Comparison of ENCODE assay signal across 8 cellular contexts in genomic region chr5:170297589-170298462, GRCh38. TPM values are rescaled to one million over a fixed set of nuclear protein-coding genes. Genes with fewer than 3 reads are reported as not detected.
A peak's percentile ranks its signal among the peaks of the same experiment; 100 is the strongest.
DNase-seq lines count a peak whose midpoint lies in the region; ATAC-seq, FAIRE-seq and TF ChIP-seq lines count a peak whose summit lies in the region.

Gene LCP2, minus strand, starts transcription at chr5:170297777. Its CDS starts 166 bp downstream, at chr5:170297611.

- H3K4me3 ChIP-seq in small intestine (ENCODE audit: low read depth in 1 of 2, low read length in 2 of 2): peak within 1 kb of the TSS; percentile 47 to 57

- POLR2A ChIA-PET in HEK293T (lab: Yijun Ruan, JAX): no interaction called here

- 44 to 72% (median 52%) methylated on average over 10 of the region's 10 CpGs for WGBS in small intestine, 3 donors

- peaks cover 0 to 3% of the 10 kb centered on the region in 2 donors for H3K4me1 ChIP-seq in small intestine (ENCODE audit: control insufficient read depth in 2 of 2, insufficient read depth in 1 of 2, low read depth in 1 of 2, low read length in 1 of 2)

- FAIRE-seq in GM19239 (lab: Jason Lieb, UNC) (peak; percentile 90), small intestine (lab: Jason Lieb, UNC) (no peak), HTR-8/SVneo (lab: Jason Lieb, UNC) (no peak)

- no peaks in the 10 kb centered on the region for H3K9me3 Mint-ChIP-seq in T-helper 2 cell treated with Interferon-gamma antibody and Interleukin-4, amounts not matched to agents 5 μg/mL and 100 μg/mL, for 36 hours
- no peaks in the 10 kb centered on the region for H3K9me3 Mint-ChIP-seq in effector memory CD8-positive, alpha-beta T cell

- H3K4me3 Mint-ChIP-seq in T-helper 2 cell treated with Interferon-gamma antibody and Interleukin-4, amounts not matched to agents 5 μg/mL and 100 μg/mL, for 36 hours: peak within 1 kb of the TSS; percentile 100
- peak within 1 kb of the TSS; percentile 100 for H3K4me3 Mint-ChIP-seq in effector memory CD8-positive, alpha-beta T cell

- peak within 1 kb of the TSS; percentile 89 for H3K27ac Mint-ChIP-seq in T-helper 2 cell treated with Interferon-gamma antibody and Interleukin-4, amounts not matched to agents 5 μg/mL and 100 μg/mL, for 36 hours
- peak within 1 kb of the TSS; percentile 95 to 99 for H3K27ac Mint-ChIP-seq in effector memory CD8-positive, alpha-beta T cell

- H3K27me3 ChIP-seq in small intestine (ENCODE audit: control insufficient read depth in 2 of 2, insufficient read depth in 2 of 2, low read length in 2 of 2): no peaks in the 10 kb centered on the region

- H3K36me3 Mint-ChIP-seq in T-helper 2 cell treated with Interferon-gamma antibody and Interleukin-4, amounts not matched to agents 5 μg/mL and 100 μg/mL, for 36 hours (ENCODE audit: low read depth): peaks cover 48% of the 10 kb centered on the region
- H3K36me3 Mint-ChIP-seq in effector memory CD8-positive, alpha-beta T cell (ENCODE audit: insufficient read depth): peaks cover 40% of the 10 kb centered on the region

- no peaks in the 10 kb centered on the region for H3K9me3 ChIP-seq in small intestine (ENCODE audit: control insufficient read depth, low read depth)

- ATAC-seq in HG02973 (IDR thresholded peaks at IDR 0.05; ENCODE audit: unreplicated experiment): peak; percentile 44
- ATAC-seq in effector memory CD8-positive, alpha-beta T cell (replicated peaks): peak; percentile 62

- peak within 1 kb of the TSS; percentile 73 to 94 for H3K27ac ChIP-seq in small intestine (ENCODE audit: low read depth in 1 of 2, low read length in 1 of 2)

- no peaks in the 10 kb centered on the region for H3K36me3 ChIP-seq in small intestine (ENCODE audit: control insufficient read depth in 2 of 2, insufficient read depth in 2 of 2, low read length in 2 of 2)

- no peak for DNase-seq in GM19239 (ENCODE audit: insufficient read length, low spot score)
- peak; percentile 57 for DNase-seq in T-helper 2 cell treated with Interferon-gamma antibody and Interleukin-4, amounts not matched to agents 5 μg/mL and 100 μg/mL, for 36 hours (ENCODE audit: low spot score)
- peak in 2 of 3 experiments; percentile 26 to 30 for DNase-seq in effector memory CD8-positive, alpha-beta T cell
- DNase-seq in small intestine: peak; percentile 63
- no peak for DNase-seq in inferior parietal cortex (ENCODE audit: extremely low spot score)
- DNase-seq in HEK293T (ENCODE audit: extremely low spot score): no peak
- DNase-seq in HTR-8/SVneo (ENCODE audit: insufficient read length, low spot score): no peak

- peaks cover 57% of the 10 kb centered on the region for H3K4me1 Mint-ChIP-seq in T-helper 2 cell treated with Interferon-gamma antibody and Interleukin-4, amounts not matched to agents 5 μg/mL and 100 μg/mL, for 36 hours (ENCODE audit: low read depth)
- peaks cover 62 to 76% of the 10 kb centered on the region in 2 donors for H3K4me1 Mint-ChIP-seq in effector memory CD8-positive, alpha-beta T cell (ENCODE audit: low read depth in 2 of 2)

- CTCF ChIA-PET in HEK293T (lab: Yijun Ruan, JAX): interaction anchor here (0.6 to 1.9 kb wide), 2 partner anchors 31 to 902 kb away, joined by 3 to 6 read pairs; no protein-coding TSS in a partner anchor

- no peaks in the 10 kb centered on the region for H3K27me3 Mint-ChIP-seq in T-helper 2 cell treated with Interferon-gamma antibody and Interleukin-4, amounts not matched to agents 5 μg/mL and 100 μg/mL, for 36 hours (ENCODE audit: low read depth)
- H3K27me3 Mint-ChIP-seq in effector memory CD8-positive, alpha-beta T cell: no peaks in the 10 kb centered on the region

TF ChIP-seq in HEK293T, 16 proteins besides CTCF, POLR2A, EP300 and RAD21:
- no peak for TF ChIP-seq FOXK2 (IDR thresholded peaks at IDR 0.05)
- TF ChIP-seq SP1 (IDR thresholded peaks at IDR 0.05): no peak
- no peak for TF ChIP-seq CTBP1 (IDR thresholded peaks at IDR 0.05; ENCODE audit: borderline replicate concordance)

RNA-seq across cellular contexts. Expression of gene LCP2, which starts in this region (rescaled TPM):
- polyA plus RNA-seq in small intestine: 1 to 10 TPM; 2.9 to 9.2 (median 6.4) TPM

Comparison
In these comparisons a context has a peak if more than half of its experiments do, and no peak if none do; other contexts are left out.
1. DNase-seq: peak in T-helper 2 cell treated with Interferon-gamma antibody and Interleukin-4, amounts not matched to agents 5 μg/mL and 100 μg/mL, for 36 hours (single experiment), effector memory CD8-positive, alpha-beta T cell (2 of 3) and small intestine (single experiment); none in GM19239 (single experiment), inferior parietal cortex (single experiment), HEK293T (single experiment) and HTR-8/SVneo (single experiment).